Comparison of ENCODE assay signal across 1 cellular context in the genomic region with DNA sequence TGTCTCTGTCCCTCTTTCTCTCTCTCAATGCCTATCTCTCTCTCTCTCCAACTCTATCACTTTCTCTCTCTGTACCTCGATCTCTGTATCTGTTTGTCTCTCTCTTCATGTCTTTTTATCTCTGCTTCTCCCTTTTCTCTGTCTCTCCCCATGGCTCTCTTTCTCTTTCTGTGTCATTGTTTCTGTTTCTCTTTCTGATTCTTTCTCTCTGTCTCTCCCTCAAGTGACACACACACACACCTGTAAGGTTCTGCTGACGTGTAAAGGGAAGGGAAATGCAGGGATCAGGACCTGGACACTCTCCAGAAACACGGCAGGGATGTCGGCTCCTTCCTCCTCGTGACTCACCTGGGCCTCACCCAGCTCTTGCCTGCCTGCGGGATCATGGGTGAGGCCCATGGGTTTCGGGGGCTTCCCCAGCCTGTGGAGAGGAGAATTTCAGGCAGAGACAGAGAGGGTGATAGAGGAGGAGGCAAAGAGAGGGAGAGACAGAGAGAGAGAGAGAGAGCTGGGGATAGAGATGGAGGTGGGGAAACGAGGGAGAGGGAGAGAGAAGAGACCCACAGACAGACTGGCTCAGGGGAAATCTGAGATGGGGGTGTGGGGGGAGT.
TF ChIP-seq lines count a peak whose summit lies in the region.

No MANE protein-coding gene starts in this region.

TF ChIP-seq in WTC11, 78 proteins besides CTCF, POLR2A, EP300 and RAD21 (continued from another document):
- TF ChIP-seq ARID4B (CRISPR knock-in tag; IDR thresholded peaks at IDR 0.05; ENCODE audit: borderline replicate concordance) (no peak), CDX4 (CRISPR knock-in tag; IDR thresholded peaks at IDR 0.05; ENCODE audit: borderline replicate concordance) (no peak)
